In genomic region chr15:32614712-32615050, GRCh38 we compare ENCODE assay signal across 8 cellular contexts. TPM values are rescaled to one million over a fixed set of nuclear protein-coding genes. Genes with fewer than 3 reads are reported as not detected.
A peak's percentile ranks its signal among the peaks of the same experiment; 100 is the strongest.
DNase-seq lines count a peak whose midpoint lies in the region; ATAC-seq and TF ChIP-seq lines count a peak whose summit lies in the region.
"Not testable (repeated sequence)": the region's sequence is repeated elsewhere in the genome, so short reads cannot be mapped to it uniquely, and the experiment has no call there.

No MANE protein-coding gene starts in this region.

- POLR2A ChIA-PET in HEK293 (lab: Yijun Ruan, JAX), result interaction anchor here (1.2 kb wide), 1 partner anchor 1989 kb away, joined by 14 read pairs; the partner anchor contains the start of gene ARHGAP11B
- POLR2A ChIA-PET in WTC11 (lab: Charles Lee), result not testable (repeated sequence)

- CTCF ChIA-PET in HEK293 (lab: Yijun Ruan, JAX), result not testable (repeated sequence)
- CTCF ChIA-PET in WTC11 (lab: Charles Lee), result interaction anchor here (0.6 kb wide), 1 partner anchor 1989 kb away, joined by 3 read pairs; the partner anchor contains the start of gene ARHGAP11B

- intact Hi-C loops in upper lobe of right lung (cut with DNase I), result not testable (repeated sequence)

- H3K36me3 Mint-ChIP-seq in WTC11, result not testable (repeated sequence)

- peaks cover 16% of the 10 kb centered on the region for H3K4me1 Mint-ChIP-seq in WTC11

- peak overlapping the region; percentile 94 for H3K27ac Mint-ChIP-seq in WTC11

- H3K36me3 ChIP-seq in HEK293 (ENCODE audit: control insufficient read depth in 2 of 2, insufficient read depth in 1 of 2, low read length in 2 of 2); upper lobe of right lung: not testable (repeated sequence)

- not testable (repeated sequence) for H3K27me3 Mint-ChIP-seq in WTC11 (ENCODE audit: low read depth)

- DNase-seq in WTC11 (ENCODE audit: low spot score); choroid plexus epithelial cell (ENCODE audit: low read depth); omental fat pad (ENCODE audit: low spot score): not testable (repeated sequence)
- DNase-seq in upper lobe of right lung, result peak; percentile 68

- TF ChIP-seq CTCF in HEK293 (tag by site-specific recombination; IDR thresholded peaks at IDR 0.05); WTC11 (IDR thresholded peaks at IDR 0.05); choroid plexus epithelial cell (conservative IDR thresholded peaks at IDR 0.05; ENCODE audit: low read depth, low read length); omental fat pad (IDR thresholded peaks at IDR 0.05); upper lobe of right lung (IDR thresholded peaks at IDR 0.05): not testable (repeated sequence)

- not testable (repeated sequence) for H3K27me3 ChIP-seq in upper lobe of right lung

- H3K4me1 ChIP-seq in HEK293 (ENCODE audit: control insufficient read depth, insufficient read depth, low read length); upper lobe of right lung: not testable (repeated sequence)

- H3K9me3 Mint-ChIP-seq in WTC11, result not testable (repeated sequence)

- H3K27ac ChIP-seq in HEK293 (ENCODE audit: extremely low read depth, low read depth, low read length) (peak overlapping the region; percentile 72), upper lobe of right lung (peak overlapping the region; percentile 78)

- peak; percentile 22 for ATAC-seq in GM18867 (IDR thresholded peaks at IDR 0.05; ENCODE audit: unreplicated experiment)
- ATAC-seq in HG03469 (IDR thresholded peaks at IDR 0.05; ENCODE audit: unreplicated experiment), result peak; percentile 9
- peak; percentile 21 for ATAC-seq in WTC11
- peak; percentile 61 for ATAC-seq in omental fat pad (ENCODE audit: low FRiP score)
- peak; percentile 77 for ATAC-seq in upper lobe of right lung

- peak overlapping the region; percentile 48 for H3K4me3 ChIP-seq in HEK293 (ENCODE audit: low read depth, low read length)
- peak overlapping the region; percentile 62 for H3K4me3 ChIP-seq in choroid plexus epithelial cell (ENCODE audit: low read depth, low read length)
- peak overlapping the region; percentile 71 for H3K4me3 ChIP-seq in iPS-11a (ENCODE audit: low read depth, low read length)
- peak overlapping the region; percentile 58 for H3K4me3 ChIP-seq in upper lobe of right lung

- H3K4me3 Mint-ChIP-seq in WTC11, result peak overlapping the region; percentile 95

- H3K9me3 ChIP-seq in HEK293 (ENCODE audit: control insufficient read depth, insufficient read depth, low read depth, low read length); upper lobe of right lung: not testable (repeated sequence)

RNA-seq across cellular contexts. Expression of gene ARHGAP11A, which starts 0.6 kb away (rescaled TPM):
- total RNA-seq in WTC11 (2021) (76.8 to 93.0 TPM (median 81.5 TPM) in 3 replicates), omental fat pad (1 to 10 TPM; 1.1 to 6.7 (median 2.5) TPM), upper lobe of right lung (4.0 TPM)

RNA-seq across cellular contexts. Expression of gene GOLGA8N, which starts 21.4 kb away (rescaled TPM):
- 1.1 to 1.8 TPM (median 1.6 TPM) in 3 replicates for total RNA-seq in WTC11 (2021)
- 10 to 100 TPM in 2 of 4 donors, 1 to 10 TPM in 2; 5.0 to 15.0 (median 9.9) TPM for total RNA-seq in omental fat pad
- total RNA-seq in upper lobe of right lung, result 14.1 TPM

RNA-seq across cellular contexts. Expression of gene SCG5, which starts 26.8 kb away (rescaled TPM):
- total RNA-seq in WTC11 (2021) (14.2 to 28.7 TPM (median 27.2 TPM) in 3 replicates), omental fat pad (1 to 10 TPM in 2 of 4 donors, not detected in 2; 2.1 to 3.4 TPM), upper lobe of right lung (0.96 TPM)

Comparison
In these comparisons a context has a peak if more than half of its experiments do, and no peak if none do; other contexts are left out.
1. ATAC-seq: peak in every context shown above with its lines; median percentile 77 in upper lobe of right lung; 61 in omental fat pad; 22 in GM18867; 21 in WTC11; 9 in HG03469.
2. RNA of gene ARHGAP11A, which starts 0.6 kb away (total RNA-seq): 76.8 to 93.0 TPM in WTC11; 4.0 TPM in upper lobe of right lung (single experiment) and 1.1 to 6.7 TPM in omental fat pad; every median in the first group is over 10 times any median in the second.
3. Peak in every context shown above with its lines, with median percentiles within 50 percentile points of each other: H3K4me3 ChIP-seq.